ENCODE assay signal across 29 cellular contexts in genomic region chr7:134434701-134435100, GRCh38. TPM values are rescaled to one million over a fixed set of nuclear protein-coding genes. Genes with fewer than 3 reads are reported as not detected.
A peak's percentile ranks its signal among the peaks of the same experiment; 100 is the strongest.
DNase-seq lines count a peak whose midpoint lies in the region; ATAC-seq, FAIRE-seq and TF ChIP-seq lines count a peak whose summit lies in the region.
"Had no signal": no experiment of that assay in that cellular context is flagged by ENCODE, and none has a peak within 500 bp of the region (broad histone marks: within the 10 kb centered on the region; RNA-seq: fewer than 3 reads in every experiment).

No MANE protein-coding gene starts in this region.

- dilution Hi-C loops in mammary epithelial cell (cut with HindIII; ENCODE audit: low sequenced_read_pairs): loop anchor here (10.0 to 25.0 kb wide), 2 partner anchors 80 to 178 kb away; no protein-coding TSS in a partner anchor

- intact Hi-C loops in mammary epithelial cell (cut with micrococcal nuclease): no loop called here

- CTCF ChIA-PET in A549 (lab: Yijun Ruan, JAX): interaction anchor here (0.9 to 2.8 kb wide), 14 partner anchors 9 to 172 kb away, joined by 3 to 50 read pairs (median 8); partner anchors contain the start of gene AKR1B1
- CTCF ChIA-PET in mammary epithelial cell (lab: Charles Lee; ENCODE audit: low non-redundant PET): no interaction called here

- H3K79me2 ChIP-seq in mammary epithelial cell (ENCODE audit: insufficient read depth, low read length): no peaks in the 10 kb centered on the region

- H3K27me3 ChIP-seq in mammary epithelial cell (ENCODE audit: insufficient read depth, low read length): no peaks in the 10 kb centered on the region
- H3K27me3 ChIP-seq: transverse colon had no signal

- no peak overlapping the region for H3K4me3 ChIP-seq in A549
- H3K4me3 ChIP-seq in mammary epithelial cell (replicated peaks in 1 of 3; ENCODE audit: insufficient read depth in 1 of 3, low read depth in 2 of 3, low read length in 3 of 3): no peak overlapping the region
- H3K4me3 ChIP-seq: lower lobe of right lung, transverse colon had no signal

- BruUV-seq in mammary epithelial cell (replicated peaks; lab: Mats Ljungman, UMichigan): no TSS peak

- POLR2A ChIA-PET in A549 (lab: Yijun Ruan, JAX): interaction anchor here (1.0 to 1.9 kb wide), 5 partner anchors 12 to 179 kb away, joined by 3 to 13 read pairs (median 4); partner anchors contain the start of gene AKR1B1

- H3K27ac ChIP-seq in A549 (peak overlapping the region; percentile 62 to 88), mammary epithelial cell (ENCODE audit: insufficient read depth, low read depth, low read length) (peak overlapping the region; percentile 25)
- H3K27ac ChIP-seq: lower lobe of right lung, transverse colon had no signal

- TF ChIP-seq CTCF in A549 (IDR thresholded peaks at IDR 0.05) (no peak), mammary epithelial cell (conservative IDR thresholded peaks at IDR 0.05 in 1 of 2, IDR thresholded peaks at IDR 0.05 in 1 of 2; ENCODE audit: extremely low read depth in 1 of 2, insufficient read depth in 1 of 2, low read depth in 1 of 2, low read length in 2 of 2) (no peak)

- WGBS in A549 (ENCODE audit: missing lambda C conversion rate): 92% methylated on average over 5 of the region's 5 CpGs
- WGBS in mammary epithelial cell (ENCODE audit: low coverage, missing lambda C conversion rate): 93% methylated on average over 5 of the region's 5 CpGs

- TF ChIP-seq POLR2A in A549 (IDR thresholded peaks at IDR 0.05; ENCODE audit: low read length): no peak

- peak overlapping the region; percentile 24 for H3K4me2 ChIP-seq in A549
- H3K4me2 ChIP-seq in mammary epithelial cell (ENCODE audit: insufficient read depth, low read depth, low read length): no peak overlapping the region

- no peaks in the 10 kb centered on the region for H3K36me3 ChIP-seq in mammary epithelial cell (ENCODE audit: insufficient read depth, low read length)
- H3K36me3 ChIP-seq: lower lobe of right lung, transverse colon had no signal

- H2AFZ ChIP-seq in mammary epithelial cell (ENCODE audit: low read depth, low read length): peak overlapping the region; percentile 33

- peaks cover 7% of the 10 kb centered on the region; the same call in 2 of the 3 replicates for H3K9me3 ChIP-seq in A549
- no peaks in the 10 kb centered on the region for H3K9me3 ChIP-seq in mammary epithelial cell (replicated peaks; ENCODE audit: insufficient read depth, low read length)
- H3K9me3 ChIP-seq: transverse colon had no signal

- H3K4me1 ChIP-seq in A549: peaks cover 30% of the 10 kb centered on the region
- peaks cover 22% of the 10 kb centered on the region for H3K4me1 ChIP-seq in mammary epithelial cell (ENCODE audit: insufficient read depth, low read length)

- ATAC-seq in A549 (no peak), GM18873 (IDR thresholded peaks at IDR 0.05; ENCODE audit: low FRiP score, unreplicated experiment) (no peak), HG03280 (IDR thresholded peaks at IDR 0.05; ENCODE audit: unreplicated experiment) (no peak)
- ATAC-seq: lower lobe of right lung, natural killer cell had no signal

- H4K20me1 ChIP-seq in mammary epithelial cell (ENCODE audit: insufficient read depth, low read length): no peaks in the 10 kb centered on the region

- FAIRE-seq in A549 (lab: Jason Lieb, UNC): no peak
- FAIRE-seq: bronchial epithelial cell, colon, GM19239 had no signal

- TF ChIP-seq RAD21 in A549 (conservative IDR thresholded peaks at IDR 0.05 in 1 of 2, IDR thresholded peaks at IDR 0.05 in 1 of 2): no peak

- no peak overlapping the region for H3K9ac ChIP-seq in mammary epithelial cell (ENCODE audit: insufficient read depth, low read length)

- TF ChIP-seq EP300 in A549 (IDR thresholded peaks at IDR 0.05): no peak

- DNase-seq in A549 (ENCODE audit: low read depth in 1 of 2, low spot score in 1 of 2) (no peak), DMS 273 (lab: John Stamatoyannopoulos, UW; ENCODE audit: unreplicated experiment) (peak; percentile 80), NCI-H69 (lab: John Stamatoyannopoulos, UW) (peak; percentile 25), mammary epithelial cell (no peak), GF-D8 (lab: John Stamatoyannopoulos, UW) (no peak), AG08395 (ENCODE audit: low spot score) (no peak)
- DNase-seq: activated CD4-positive, alpha-beta T cell treated with anti-CD3 and anti-CD28 coated beads for 48 hours; activated T-cell treated with anti-CD3 and anti-CD28 coated beads for 4 hours; anterior cingulate cortex; effector CD4-positive, alpha-beta T cell; GOT3; hypothalamus; KG1; lower lobe of right lung; natural killer cell; NCI-H2029 treated with DMSO at 0.1 percent for 48 hours; NCI-H446; nucleus accumbens; OCI-M1; Right ventricle myocardium superior; stimulated activated CD4-positive, alpha-beta T cell treated with anti-CD3 and anti-CD28 coated beads, Interleukin-15, amount 100 ng/mL, for 24 hours; stimulated activated CD4-positive, alpha-beta T cell treated with anti-CD3 and anti-CD28 coated beads, Interleukin-4, amount 100 ng/mL, for 4 hours; T1000; transverse colon had no signal

- in situ Hi-C loops in mammary epithelial cell (cut with MboI; ENCODE audit: low sequenced_read_pairs in 2 of 2): loop anchor here (5.0 to 10.0 kb wide), 3 partner anchors 73 to 180 kb away; no protein-coding TSS in a partner anchor

TF ChIP-seq in A549, 52 proteins besides CTCF, POLR2A, EP300 and RAD21 (continues in another document):
- TF ChIP-seq TFCP2L1 (CRISPR knock-in tag; IDR thresholded peaks at IDR 0.05): no peak
- no peak for TF ChIP-seq RCOR1 (IDR thresholded peaks at IDR 0.05; ENCODE audit: low read depth, low read length)
- no peak for TF ChIP-seq NPAS2 (CRISPR knock-in tag; IDR thresholded peaks at IDR 0.05; ENCODE audit: borderline replicate concordance)
- no peak for TF ChIP-seq ZNF302 (CRISPR knock-in tag; IDR thresholded peaks at IDR 0.05)
- TF ChIP-seq REST (IDR thresholded peaks at IDR 0.05): no peak
- TF ChIP-seq EHMT2 (IDR thresholded peaks at IDR 0.05; ENCODE audit: low read depth): no peak
- no peak for TF ChIP-seq HES2 (IDR thresholded peaks at IDR 0.05)
- no peak for TF ChIP-seq FOXS1 (CRISPR knock-in tag; IDR thresholded peaks at IDR 0.05)
- no peak for TF ChIP-seq CBX2 (IDR thresholded peaks at IDR 0.05; ENCODE audit: borderline replicate concordance, low read depth)
- no peak for TF ChIP-seq ATOH8 (CRISPR knock-in tag; IDR thresholded peaks at IDR 0.05; ENCODE audit: low read depth)
- no peak for TF ChIP-seq CHD4 (IDR thresholded peaks at IDR 0.05; ENCODE audit: borderline replicate concordance)
- TF ChIP-seq JUN (IDR thresholded peaks at IDR 0.05): no peak
- TF ChIP-seq HDAC2 (IDR thresholded peaks at IDR 0.05): no peak
- TF ChIP-seq MAX (IDR thresholded peaks at IDR 0.05): no peak

RNA-seq across cellular contexts. Expression of gene AKR1B1, which starts 24.2 kb away (rescaled TPM):
- 1,636 and 1,761 TPM in 2 replicates for polyA plus RNA-seq in A549 (2011; rRNA removed)
- polyA plus RNA-seq in A549 (2012; cell fraction: cytosol; rRNA removed): 1,617 and 1,738 TPM in 2 replicates
- polyA plus RNA-seq in A549 (2012; cell fraction: nucleus; rRNA removed): 1,542 and 1,798 TPM in 2 replicates
- polyA plus RNA-seq in A549 (2017; fragmentation: RNase III; extraction: RNeasy Plus Mini Kit Qiagen cat#74134 plus additional on column Dnase treatment): 4,339 to 6,918 TPM (median 6,205 TPM) in 3 replicates
- 620 and 678 TPM in 2 replicates for polyA minus RNA-seq in A549 (2011; rRNA and poly(A)+ RNA removed)
- total RNA-seq in mammary epithelial cell: 100 to 1,000 TPM in 1 of 2 donors, 10 to 100 TPM in 1; 78.9 to 137 TPM
- 286 TPM for polyA plus RNA-seq in mammary epithelial cell
- 117 TPM for polyA minus RNA-seq in mammary epithelial cell

Comparison
In these comparisons a context has a peak if more than half of its experiments do, and no peak if none do; other contexts are left out.
1. DNase-seq: peak in DMS 273 (single experiment) and NCI-H69 (single experiment); none in A549 (0 of 2), mammary epithelial cell (single experiment), GF-D8 (single experiment) and AG08395 (single experiment).